2 cellular contexts compared by ENCODE assay signal in the genomic region with DNA sequence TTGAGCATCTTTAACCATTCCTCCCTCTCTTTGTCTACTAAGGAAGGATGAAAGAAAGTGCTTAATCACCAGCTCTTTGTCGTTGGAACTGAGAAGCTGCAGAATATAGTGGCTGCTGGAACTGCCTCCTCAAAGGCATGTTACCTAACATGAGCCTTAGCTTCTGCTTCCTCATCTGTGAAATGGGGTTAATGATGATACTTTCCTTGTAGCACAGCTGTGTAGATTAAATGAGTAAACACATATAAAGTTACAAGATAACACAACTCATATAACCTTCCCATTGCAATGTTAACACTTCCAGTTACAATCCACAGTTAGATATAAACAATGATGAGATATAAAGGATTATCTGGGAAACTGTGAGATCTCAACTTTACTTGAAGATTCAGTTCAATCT.
TF ChIP-seq lines count a peak whose summit lies in the region.

No MANE protein-coding gene starts in this region.

TF ChIP-seq in IMR-90, 13 proteins besides CTCF, POLR2A, EP300 and RAD21:
- TF ChIP-seq NFE2L2 (IDR thresholded peaks at IDR 0.05; ENCODE audit: low read depth, low read length) (no peak), CEBPB (IDR thresholded peaks at IDR 0.05; ENCODE audit: low read depth, low read length) (no peak), MXI1 (IDR thresholded peaks at IDR 0.05; ENCODE audit: borderline replicate concordance, low read depth, low read length) (no peak), BHLHE40 (IDR thresholded peaks at IDR 0.05; ENCODE audit: low read depth, low read length) (no peak), RCOR1 (IDR thresholded peaks at IDR 0.05; ENCODE audit: insufficient replicate concordance, low read length) (no peak), FOS (IDR thresholded peaks at IDR 0.05; ENCODE audit: low read depth, low read length) (no peak), CHD1 (IDR thresholded peaks at IDR 0.05; ENCODE audit: low read depth, low read length) (no peak)
- TF ChIP-seq, protein P1, sequence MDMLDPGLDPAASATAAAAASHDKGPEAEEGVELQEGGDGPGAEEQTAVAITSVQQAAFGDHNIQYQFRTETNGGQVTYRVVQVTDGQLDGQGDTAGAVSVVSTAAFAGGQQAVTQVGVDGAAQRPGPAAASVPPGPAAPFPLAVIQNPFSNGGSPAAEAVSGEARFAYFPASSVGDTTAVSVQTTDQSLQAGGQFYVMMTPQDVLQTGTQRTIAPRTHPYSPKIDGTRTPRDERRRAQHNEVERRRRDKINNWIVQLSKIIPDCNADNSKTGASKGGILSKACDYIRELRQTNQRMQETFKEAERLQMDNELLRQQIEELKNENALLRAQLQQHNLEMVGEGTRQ (IDR thresholded peaks at IDR 0.05; ENCODE audit: low read depth, low read length) = no peak

TF ChIP-seq in GM12878, 131 proteins besides CTCF, POLR2A, EP300 and RAD21:
- TF ChIP-seq, protein P2, sequence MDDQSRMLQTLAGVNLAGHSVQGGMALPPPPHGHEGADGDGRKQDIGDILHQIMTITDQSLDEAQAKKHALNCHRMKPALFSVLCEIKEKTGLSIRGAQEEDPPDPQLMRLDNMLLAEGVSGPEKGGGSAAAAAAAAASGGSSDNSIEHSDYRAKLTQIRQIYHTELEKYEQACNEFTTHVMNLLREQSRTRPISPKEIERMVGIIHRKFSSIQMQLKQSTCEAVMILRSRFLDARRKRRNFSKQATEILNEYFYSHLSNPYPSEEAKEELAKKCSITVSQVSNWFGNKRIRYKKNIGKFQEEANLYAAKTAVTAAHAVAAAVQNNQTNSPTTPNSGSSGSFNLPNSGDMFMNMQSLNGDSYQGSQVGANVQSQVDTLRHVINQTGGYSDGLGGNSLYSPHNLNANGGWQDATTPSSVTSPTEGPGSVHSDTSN (IDR thresholded peaks at IDR 0.05; ENCODE audit: insufficient replicate concordance, low read depth, low read length) = no peak
- TF ChIP-seq, protein P3, sequence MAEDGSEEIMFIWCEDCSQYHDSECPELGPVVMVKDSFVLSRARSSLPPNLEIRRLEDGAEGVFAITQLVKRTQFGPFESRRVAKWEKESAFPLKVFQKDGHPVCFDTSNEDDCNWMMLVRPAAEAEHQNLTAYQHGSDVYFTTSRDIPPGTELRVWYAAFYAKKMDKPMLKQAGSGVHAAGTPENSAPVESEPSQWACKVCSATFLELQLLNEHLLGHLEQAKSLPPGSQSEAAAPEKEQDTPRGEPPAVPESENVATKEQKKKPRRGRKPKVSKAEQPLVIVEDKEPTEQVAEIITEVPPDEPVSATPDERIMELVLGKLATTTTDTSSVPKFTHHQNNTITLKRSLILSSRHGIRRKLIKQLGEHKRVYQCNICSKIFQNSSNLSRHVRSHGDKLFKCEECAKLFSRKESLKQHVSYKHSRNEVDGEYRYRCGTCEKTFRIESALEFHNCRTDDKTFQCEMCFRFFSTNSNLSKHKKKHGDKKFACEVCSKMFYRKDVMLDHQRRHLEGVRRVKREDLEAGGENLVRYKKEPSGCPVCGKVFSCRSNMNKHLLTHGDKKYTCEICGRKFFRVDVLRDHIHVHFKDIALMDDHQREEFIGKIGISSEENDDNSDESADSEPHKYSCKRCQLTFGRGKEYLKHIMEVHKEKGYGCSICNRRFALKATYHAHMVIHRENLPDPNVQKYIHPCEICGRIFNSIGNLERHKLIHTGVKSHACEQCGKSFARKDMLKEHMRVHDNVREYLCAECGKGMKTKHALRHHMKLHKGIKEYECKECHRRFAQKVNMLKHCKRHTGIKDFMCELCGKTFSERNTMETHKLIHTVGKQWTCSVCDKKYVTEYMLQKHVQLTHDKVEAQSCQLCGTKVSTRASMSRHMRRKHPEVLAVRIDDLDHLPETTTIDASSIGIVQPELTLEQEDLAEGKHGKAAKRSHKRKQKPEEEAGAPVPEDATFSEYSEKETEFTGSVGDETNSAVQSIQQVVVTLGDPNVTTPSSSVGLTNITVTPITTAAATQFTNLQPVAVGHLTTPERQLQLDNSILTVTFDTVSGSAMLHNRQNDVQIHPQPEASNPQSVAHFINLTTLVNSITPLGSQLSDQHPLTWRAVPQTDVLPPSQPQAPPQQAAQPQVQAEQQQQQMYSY (CRISPR knock-in tag; IDR thresholded peaks at IDR 0.05) = no peak
- TF ChIP-seq NFXL1 (IDR thresholded peaks at IDR 0.05; ENCODE audit: borderline replicate concordance) = no peak
- TF ChIP-seq, protein P4, sequence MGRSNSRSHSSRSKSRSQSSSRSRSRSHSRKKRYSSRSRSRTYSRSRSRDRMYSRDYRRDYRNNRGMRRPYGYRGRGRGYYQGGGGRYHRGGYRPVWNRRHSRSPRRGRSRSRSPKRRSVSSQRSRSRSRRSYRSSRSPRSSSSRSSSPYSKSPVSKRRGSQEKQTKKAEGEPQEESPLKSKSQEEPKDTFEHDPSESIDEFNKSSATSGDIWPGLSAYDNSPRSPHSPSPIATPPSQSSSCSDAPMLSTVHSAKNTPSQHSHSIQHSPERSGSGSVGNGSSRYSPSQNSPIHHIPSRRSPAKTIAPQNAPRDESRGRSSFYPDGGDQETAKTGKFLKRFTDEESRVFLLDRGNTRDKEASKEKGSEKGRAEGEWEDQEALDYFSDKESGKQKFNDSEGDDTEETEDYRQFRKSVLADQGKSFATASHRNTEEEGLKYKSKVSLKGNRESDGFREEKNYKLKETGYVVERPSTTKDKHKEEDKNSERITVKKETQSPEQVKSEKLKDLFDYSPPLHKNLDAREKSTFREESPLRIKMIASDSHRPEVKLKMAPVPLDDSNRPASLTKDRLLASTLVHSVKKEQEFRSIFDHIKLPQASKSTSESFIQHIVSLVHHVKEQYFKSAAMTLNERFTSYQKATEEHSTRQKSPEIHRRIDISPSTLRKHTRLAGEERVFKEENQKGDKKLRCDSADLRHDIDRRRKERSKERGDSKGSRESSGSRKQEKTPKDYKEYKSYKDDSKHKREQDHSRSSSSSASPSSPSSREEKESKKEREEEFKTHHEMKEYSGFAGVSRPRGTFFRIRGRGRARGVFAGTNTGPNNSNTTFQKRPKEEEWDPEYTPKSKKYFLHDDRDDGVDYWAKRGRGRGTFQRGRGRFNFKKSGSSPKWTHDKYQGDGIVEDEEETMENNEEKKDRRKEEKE (IDR thresholded peaks at IDR 0.05) = no peak
- TF ChIP-seq KLF5 (IDR thresholded peaks at IDR 0.05; ENCODE audit: partially characterized antibody) = no peak
- TF ChIP-seq, protein P5, sequence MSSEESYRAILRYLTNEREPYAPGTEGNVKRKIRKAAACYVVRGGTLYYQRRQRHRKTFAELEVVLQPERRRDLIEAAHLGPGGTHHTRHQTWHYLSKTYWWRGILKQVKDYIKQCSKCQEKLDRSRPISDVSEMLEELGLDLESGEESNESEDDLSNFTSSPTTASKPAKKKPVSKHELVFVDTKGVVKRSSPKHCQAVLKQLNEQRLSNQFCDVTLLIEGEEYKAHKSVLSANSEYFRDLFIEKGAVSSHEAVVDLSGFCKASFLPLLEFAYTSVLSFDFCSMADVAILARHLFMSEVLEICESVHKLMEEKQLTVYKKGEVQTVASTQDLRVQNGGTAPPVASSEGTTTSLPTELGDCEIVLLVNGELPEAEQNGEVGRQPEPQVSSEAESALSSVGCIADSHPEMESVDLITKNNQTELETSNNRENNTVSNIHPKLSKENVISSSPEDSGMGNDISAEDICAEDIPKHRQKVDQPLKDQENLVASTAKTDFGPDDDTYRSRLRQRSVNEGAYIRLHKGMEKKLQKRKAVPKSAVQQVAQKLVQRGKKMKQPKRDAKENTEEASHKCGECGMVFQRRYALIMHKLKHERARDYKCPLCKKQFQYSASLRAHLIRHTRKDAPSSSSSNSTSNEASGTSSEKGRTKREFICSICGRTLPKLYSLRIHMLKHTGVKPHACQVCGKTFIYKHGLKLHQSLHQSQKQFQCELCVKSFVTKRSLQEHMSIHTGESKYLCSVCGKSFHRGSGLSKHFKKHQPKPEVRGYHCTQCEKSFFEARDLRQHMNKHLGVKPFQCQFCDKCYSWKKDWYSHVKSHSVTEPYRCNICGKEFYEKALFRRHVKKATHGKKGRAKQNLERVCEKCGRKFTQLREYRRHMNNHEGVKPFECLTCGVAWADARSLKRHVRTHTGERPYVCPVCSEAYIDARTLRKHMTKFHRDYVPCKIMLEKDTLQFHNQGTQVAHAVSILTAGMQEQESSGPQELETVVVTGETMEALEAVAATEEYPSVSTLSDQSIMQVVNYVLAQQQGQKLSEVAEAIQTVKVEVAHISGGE (CRISPR knock-in tag; IDR thresholded peaks at IDR 0.05) = no peak
- TF ChIP-seq, protein P6, sequence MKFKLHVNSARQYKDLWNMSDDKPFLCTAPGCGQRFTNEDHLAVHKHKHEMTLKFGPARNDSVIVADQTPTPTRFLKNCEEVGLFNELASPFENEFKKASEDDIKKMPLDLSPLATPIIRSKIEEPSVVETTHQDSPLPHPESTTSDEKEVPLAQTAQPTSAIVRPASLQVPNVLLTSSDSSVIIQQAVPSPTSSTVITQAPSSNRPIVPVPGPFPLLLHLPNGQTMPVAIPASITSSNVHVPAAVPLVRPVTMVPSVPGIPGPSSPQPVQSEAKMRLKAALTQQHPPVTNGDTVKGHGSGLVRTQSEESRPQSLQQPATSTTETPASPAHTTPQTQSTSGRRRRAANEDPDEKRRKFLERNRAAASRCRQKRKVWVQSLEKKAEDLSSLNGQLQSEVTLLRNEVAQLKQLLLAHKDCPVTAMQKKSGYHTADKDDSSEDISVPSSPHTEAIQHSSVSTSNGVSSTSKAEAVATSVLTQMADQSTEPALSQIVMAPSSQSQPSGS (IDR thresholded peaks at IDR 0.05; ENCODE audit: low read length) = no peak
- TF ChIP-seq BHLHE40 (IDR thresholded peaks at IDR 0.05; ENCODE audit: borderline replicate concordance in 1 of 2, low read depth in 2 of 2, low read length in 1 of 2) = no peak
- no peak for TF ChIP-seq BCL11A (IDR thresholded peaks at IDR 0.05; ENCODE audit: low read depth, low read length)
- no peak for TF ChIP-seq PAX8 (IDR thresholded peaks at IDR 0.05)
- TF ChIP-seq ZNF217 (IDR thresholded peaks at IDR 0.05) = no peak
- no peak for TF ChIP-seq PML (IDR thresholded peaks at IDR 0.05; ENCODE audit: low read length)
- TF ChIP-seq, protein P7, sequence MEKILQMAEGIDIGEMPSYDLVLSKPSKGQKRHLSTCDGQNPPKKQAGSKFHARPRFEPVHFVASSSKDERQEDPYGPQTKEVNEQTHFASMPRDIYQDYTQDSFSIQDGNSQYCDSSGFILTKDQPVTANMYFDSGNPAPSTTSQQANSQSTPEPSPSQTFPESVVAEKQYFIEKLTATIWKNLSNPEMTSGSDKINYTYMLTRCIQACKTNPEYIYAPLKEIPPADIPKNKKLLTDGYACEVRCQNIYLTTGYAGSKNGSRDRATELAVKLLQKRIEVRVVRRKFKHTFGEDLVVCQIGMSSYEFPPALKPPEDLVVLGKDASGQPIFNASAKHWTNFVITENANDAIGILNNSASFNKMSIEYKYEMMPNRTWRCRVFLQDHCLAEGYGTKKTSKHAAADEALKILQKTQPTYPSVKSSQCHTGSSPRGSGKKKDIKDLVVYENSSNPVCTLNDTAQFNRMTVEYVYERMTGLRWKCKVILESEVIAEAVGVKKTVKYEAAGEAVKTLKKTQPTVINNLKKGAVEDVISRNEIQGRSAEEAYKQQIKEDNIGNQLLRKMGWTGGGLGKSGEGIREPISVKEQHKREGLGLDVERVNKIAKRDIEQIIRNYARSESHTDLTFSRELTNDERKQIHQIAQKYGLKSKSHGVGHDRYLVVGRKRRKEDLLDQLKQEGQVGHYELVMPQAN (conservative IDR thresholded peaks at IDR 0.05) = no peak
TF ChIP-seq in GM12878: peak in this region for 0.
